Comparison of ENCODE assay signal across 8 cellular contexts in genomic region chr5:76337949-76338589, GRCh38.
A peak's percentile ranks its signal among the peaks of the same experiment; 100 is the strongest.
DNase-seq lines count a peak whose midpoint lies in the region; ATAC-seq and TF ChIP-seq lines count a peak whose summit lies in the region.

No MANE protein-coding gene starts in this region.

- intact Hi-C loops in Calu3 (cut with micrococcal nuclease; ENCODE audit: unreplicated experiment): loop anchor here (1.0 to 2.0 kb wide), 3 partner anchors 65 to 245 kb away; partner anchors contain the start of gene IQGAP2

- no peak overlapping the region for H2BK12ac ChIP-seq in H9 (ENCODE audit: insufficient read length, low read depth, low read length)

- H3K4me2 ChIP-seq in H9 (ENCODE audit: insufficient read depth, insufficient read length, low read length): no peak overlapping the region

- H3K4me1 ChIP-seq in H9 (ENCODE audit: insufficient read depth, low read length): peaks cover 6% of the 10 kb centered on the region; the same call in 1 of the 2 replicates

- H2BK5ac ChIP-seq in H9 (ENCODE audit: insufficient read length, low read length): no peak overlapping the region

- H3K9me3 ChIP-seq in H9 (ENCODE audit: control insufficient read depth, low read depth, low read length): no peaks in the 10 kb centered on the region

- no peak overlapping the region for H4K5ac ChIP-seq in H9 (ENCODE audit: insufficient read length, low read depth, low read length)

- peak overlapping the region; percentile 28 for H3K18ac ChIP-seq in H9 (ENCODE audit: insufficient read length, low read depth, low read length)

- no peak overlapping the region for H2BK15ac ChIP-seq in H9 (ENCODE audit: low read depth, low read length)

- H4K8ac ChIP-seq in H9 (replicated peaks; ENCODE audit: insufficient read length, low read depth, low read length): no peak overlapping the region

- no peak overlapping the region for H2BK20ac ChIP-seq in H9 (ENCODE audit: low read depth, low read length, poor library complexity, severe bottlenecking)

- no peak overlapping the region for H3K23ac ChIP-seq in H9 (ENCODE audit: insufficient read length, low read depth, low read length)

- H3K9ac ChIP-seq in H9 (ENCODE audit: extremely low read depth, insufficient read length, low read length): no peak overlapping the region

- H3K4ac ChIP-seq in H9 (ENCODE audit: low read depth, low read length): no peak overlapping the region

- peak; percentile 70 for TF ChIP-seq CTCF in Calu3 (IDR thresholded peaks at IDR 0.05; ENCODE audit: unreplicated experiment)
- TF ChIP-seq CTCF in H9 (conservative IDR thresholded peaks at IDR 0.05): peak; percentile 72

- H3K23me2 ChIP-seq in H9 (ENCODE audit: insufficient read length, low read depth, low read length, poor library complexity, severe bottlenecking): no peaks in the 10 kb centered on the region

- no peak overlapping the region for H3K56ac ChIP-seq in H9 (ENCODE audit: insufficient read length, low read depth, low read length)

- peaks cover 9% of the 10 kb centered on the region for H3K4me1 Mint-ChIP-seq in Calu3 (ENCODE audit: low read depth, unreplicated experiment)
- peaks cover 26 to 28% of the 10 kb centered on the region in 2 experiments for H3K4me1 Mint-ChIP-seq in H9
- peaks cover 18% of the 10 kb centered on the region for H3K4me1 Mint-ChIP-seq in activated naive CD8-positive, alpha-beta T cell treated with anti-CD3 and anti-CD28 coated beads, Interleukin-2, amount 10 ng/mL, durations not matched to agents 7 days and 5 days

- no peak overlapping the region for H2AK5ac ChIP-seq in H9 (ENCODE audit: insufficient read length, low read length)

- WGBS in H9 (ENCODE audit: extremely low coverage, insufficient read length, low lambda C conversion rate): no CpG with 5 or more reads among the region's 1 CpG

- no peak overlapping the region for H4K91ac ChIP-seq in H9 (ENCODE audit: insufficient read length, low read depth, low read length)

- H3K14ac ChIP-seq in H9 (ENCODE audit: insufficient read depth, low read length): no peak overlapping the region

- no peaks in the 10 kb centered on the region for H3K79me1 ChIP-seq in H9 (ENCODE audit: insufficient read depth, low read depth, low read length, poor library complexity, severe bottlenecking)

- H3K27ac ChIP-seq in H9 (ENCODE audit: insufficient read length, low read depth, low read length): no peak overlapping the region

- no peak overlapping the region for H2BK120ac ChIP-seq in H9 (ENCODE audit: low read depth, low read length, poor library complexity, severe bottlenecking)

- H3K9me3 Mint-ChIP-seq in Calu3 (ENCODE audit: low read depth, unreplicated experiment): no peaks in the 10 kb centered on the region
- H3K9me3 Mint-ChIP-seq in H9: peaks cover 15 to 16% of the 10 kb centered on the region in 2 experiments
- peaks cover 1% of the 10 kb centered on the region for H3K9me3 Mint-ChIP-seq in activated naive CD8-positive, alpha-beta T cell treated with anti-CD3 and anti-CD28 coated beads, Interleukin-2, amount 10 ng/mL, durations not matched to agents 7 days and 5 days

- no peaks in the 10 kb centered on the region for H3K27me3 Mint-ChIP-seq in Calu3 (ENCODE audit: unreplicated experiment)
- peaks cover 6% of the 10 kb centered on the region for H3K27me3 Mint-ChIP-seq in H9 (ENCODE audit: low read depth)
- H3K27me3 Mint-ChIP-seq in activated naive CD8-positive, alpha-beta T cell treated with anti-CD3 and anti-CD28 coated beads, Interleukin-2, amount 10 ng/mL, durations not matched to agents 7 days and 5 days: no peaks in the 10 kb centered on the region

- H3K36me3 Mint-ChIP-seq in Calu3 (ENCODE audit: insufficient read depth, unreplicated experiment) (no peaks in the 10 kb centered on the region), H9 (ENCODE audit: insufficient read depth in 1 of 3, low read depth in 3 of 3) (peaks cover 11 to 16% (median 13%) of the 10 kb centered on the region in 3 experiments)
- H3K36me3 Mint-ChIP-seq in activated naive CD8-positive, alpha-beta T cell treated with anti-CD3 and anti-CD28 coated beads, Interleukin-2, amount 10 ng/mL, durations not matched to agents 7 days and 5 days: peaks cover 2% of the 10 kb centered on the region

- CTCF ChIA-PET in Calu3 (lab: Charles Lee): interaction anchor here (0.6 to 1.1 kb wide), 7 partner anchors 29 to 442 kb away, joined by 3 to 11 read pairs (median 5); no protein-coding TSS in a partner anchor

- DNase-seq in Calu3: peak; percentile 79
- DNase-seq in H9: peak; percentile 90
- peak; percentile 30 for DNase-seq in RKO (ENCODE audit: low spot score)
- peak; percentile 38 for DNase-seq in activated naive CD8-positive, alpha-beta T cell treated with anti-CD3 and anti-CD28 coated beads, Interleukin-2, amount 10 ng/mL, durations not matched to agents 7 days and 5 days
- peak; percentile 87 for DNase-seq in iPS-NIHi7 (ENCODE audit: extremely low spot score)
- peak in 2 of 3 experiments; percentile 22 for DNase-seq in stimulated activated CD4-positive, alpha-beta T cell treated with anti-CD3 and anti-CD28 coated beads, TNF-alpha, amount 100 ng/mL, for 24 hours (ENCODE audit: low read depth in 3 of 3)

- BruUV-seq in Calu3 (replicated peaks; lab: Mats Ljungman, UMichigan): no TSS peak

- no peak overlapping the region for H3K27ac Mint-ChIP-seq in Calu3 (ENCODE audit: unreplicated experiment)
- H3K27ac Mint-ChIP-seq in H9: peak overlapping the region in 2 of 3 experiments; percentile 48 to 49; a peak in 2 of 7 replicates
- H3K27ac Mint-ChIP-seq in activated naive CD8-positive, alpha-beta T cell treated with anti-CD3 and anti-CD28 coated beads, Interleukin-2, amount 10 ng/mL, durations not matched to agents 7 days and 5 days: peak overlapping the region; percentile 44

- H2AFZ ChIP-seq in H9 (ENCODE audit: low read length): no peak overlapping the region

- H4K20me1 ChIP-seq in H9 (ENCODE audit: control insufficient read depth, insufficient read depth, insufficient read length): no peaks in the 10 kb centered on the region

- POLR2A ChIA-PET in activated naive CD8-positive, alpha-beta T cell treated with anti-CD3 and anti-CD28 coated beads, Interleukin-2, amount 10 ng/mL, durations not matched to agents 7 days and 5 days (lab: Charles Lee): interaction anchor here (1.0 kb wide), 1 partner anchor 64 kb away, joined by 5 read pairs; no protein-coding TSS in a partner anchor

- ATAC-seq in activated naive CD8-positive, alpha-beta T cell treated with anti-CD3 and anti-CD28 coated beads, Interleukin-2, amount 10 ng/mL, durations not matched to agents 7 days and 5 days (ENCODE audit: low read depth): peak; percentile 72
- ATAC-seq in HG02623 (IDR thresholded peaks at IDR 0.05; ENCODE audit: unreplicated experiment) (no peak), HG03432 (IDR thresholded peaks at IDR 0.05; ENCODE audit: unreplicated experiment) (no peak)

- no peak overlapping the region for H3K4me3 Mint-ChIP-seq in Calu3 (ENCODE audit: low read depth, unreplicated experiment)
- no peak overlapping the region for H3K4me3 Mint-ChIP-seq in H9
- no peak overlapping the region for H3K4me3 Mint-ChIP-seq in activated naive CD8-positive, alpha-beta T cell treated with anti-CD3 and anti-CD28 coated beads, Interleukin-2, amount 10 ng/mL, durations not matched to agents 7 days and 5 days

- no peaks in the 10 kb centered on the region for H3K79me2 ChIP-seq in H9 (ENCODE audit: insufficient read depth, low read length)

- H3T11ph ChIP-seq in H9 (ENCODE audit: low read length): no peak overlapping the region

- no peaks in the 10 kb centered on the region for H3K27me3 ChIP-seq in H9 (ENCODE audit: insufficient read depth, low read length)

Comparison
In these comparisons a context has a peak if more than half of its experiments do, and no peak if none do; other contexts are left out.
1. DNase-seq: peak in every context shown above with its lines; median percentile 90 in H9; 87 in iPS-NIHi7; 79 in Calu3; 38 in activated naive CD8-positive, alpha-beta T cell treated with anti-CD3 and anti-CD28 coated beads, Interleukin-2, amount 10 ng/mL, durations not matched to agents 7 days and 5 days; 30 in RKO; 22 in stimulated activated CD4-positive, alpha-beta T cell treated with anti-CD3 and anti-CD28 coated beads, TNF-alpha, amount 100 ng/mL, for 24 hours.